In the genomic region with DNA sequence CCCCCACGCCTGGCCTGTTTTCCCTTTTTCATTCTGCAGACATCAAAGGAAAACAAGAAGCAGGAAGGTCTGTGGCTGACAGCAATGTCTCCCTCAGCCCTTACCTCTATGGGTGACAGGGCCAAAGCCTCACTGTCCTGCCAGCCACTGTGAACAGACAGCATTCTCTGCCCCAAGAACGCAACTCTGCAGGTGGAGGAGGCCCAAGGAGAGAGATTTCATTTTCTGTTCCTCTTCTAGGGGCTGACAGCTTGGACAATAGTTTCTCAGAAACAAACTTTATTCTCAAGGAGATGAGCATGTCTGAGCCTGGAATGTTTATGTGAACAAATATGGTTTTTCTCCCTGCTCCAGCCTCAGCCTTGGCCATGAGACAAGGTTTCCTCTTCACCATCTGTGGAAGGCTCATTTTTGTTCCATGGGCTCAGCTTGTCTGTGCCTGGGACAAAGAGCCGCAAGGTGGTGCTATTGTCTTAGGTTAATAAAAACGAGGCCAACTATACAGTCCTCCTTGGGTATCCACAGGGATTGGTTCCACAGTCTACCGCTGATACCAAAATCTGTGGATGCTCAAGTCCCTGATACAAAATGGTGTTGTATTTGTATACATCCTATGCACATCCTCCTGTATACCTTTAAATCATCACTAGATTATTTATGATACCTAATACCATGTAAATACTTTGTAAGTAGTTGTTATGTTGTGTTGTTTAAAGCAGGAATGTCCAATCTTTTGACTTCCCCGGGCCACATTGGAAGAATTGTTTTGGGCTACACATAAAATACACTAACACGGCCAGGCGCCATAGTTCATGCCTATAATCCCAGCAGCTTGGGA, we compare ENCODE assay signal across 8 cellular contexts. TPM values are rescaled to one million over a fixed set of nuclear protein-coding genes. Genes with fewer than 3 reads are reported as not detected.
DNase-seq lines count a peak whose midpoint lies in the region; ATAC-seq, FAIRE-seq and TF ChIP-seq lines count a peak whose summit lies in the region.

No MANE protein-coding gene starts in this region.

- no peaks in the 10 kb centered on the region for H3K9me3 Mint-ChIP-seq in activated CD4-positive, alpha-beta memory T cell treated with anti-CD3 and anti-CD28 coated beads, Interleukin-2, amount 10 ng/mL, durations not matched to agents 7 days and 5 days
- H3K9me3 Mint-ChIP-seq in stimulated activated memory B cell treated with anti-CD40 and anti-IgM and Interleukin-4, amounts not matched to agents 10 μg/mL and 1 μg/mL and 100 μg/mL, for 72 hours: no peaks in the 10 kb centered on the region

- DNase-seq in C1 segment of cervical spinal cord (lab: John Stamatoyannopoulos, UW) (peak in 9 of 14 donors; percentile 1 to 82 (median 16)), GM23248 (peak; percentile 69), NCI-H510A treated with DMSO at 0.1 percent for 48 hours (lab: John Stamatoyannopoulos, UW) (peak; percentile 41), fibroblast of villous mesenchyme (ENCODE audit: low read depth) (peak; percentile 74), pancreas (peak; percentile 65 to 81 (median 72)), T1000 (lab: John Stamatoyannopoulos, UW) (no peak)
- DNase-seq in activated CD4-positive, alpha-beta memory T cell treated with anti-CD3 and anti-CD28 coated beads, Interleukin-2, amount 10 ng/mL, durations not matched to agents 7 days and 5 days: peak; percentile 58

- peak; percentile 93 to 100 (median 97) for ATAC-seq in pancreas
- no peak for ATAC-seq in stimulated activated memory B cell treated with anti-CD40 and anti-IgM and Interleukin-4, amounts not matched to agents 10 μg/mL and 1 μg/mL and 100 μg/mL, for 72 hours

- no peaks in the 10 kb centered on the region for H3K79me2 ChIP-seq in GM23248 (ENCODE audit: insufficient read depth)

- intact Hi-C loops in pancreas (cut with DNase I): loop anchor here in 1 of 3 donors (10.0 kb wide), 1 partner anchor 296 kb away; no protein-coding TSS in a partner anchor

- no peak overlapping the region for H3K4me3 Mint-ChIP-seq in activated CD4-positive, alpha-beta memory T cell treated with anti-CD3 and anti-CD28 coated beads, Interleukin-2, amount 10 ng/mL, durations not matched to agents 7 days and 5 days
- H3K4me3 Mint-ChIP-seq in stimulated activated memory B cell treated with anti-CD40 and anti-IgM and Interleukin-4, amounts not matched to agents 10 μg/mL and 1 μg/mL and 100 μg/mL, for 72 hours: no peak overlapping the region

- no peak overlapping the region for H3K9ac ChIP-seq in GM23248

- in situ Hi-C loops in GM23248 (cut with MboI): no loop called here

- H3F3A ChIP-seq in GM23248 (ENCODE audit: insufficient read depth): no peaks in the 10 kb centered on the region

- no peaks in the 10 kb centered on the region for H3K36me3 Mint-ChIP-seq in activated CD4-positive, alpha-beta memory T cell treated with anti-CD3 and anti-CD28 coated beads, Interleukin-2, amount 10 ng/mL, durations not matched to agents 7 days and 5 days (ENCODE audit: low read depth)
- H3K36me3 Mint-ChIP-seq in stimulated activated memory B cell treated with anti-CD40 and anti-IgM and Interleukin-4, amounts not matched to agents 10 μg/mL and 1 μg/mL and 100 μg/mL, for 72 hours: no peaks in the 10 kb centered on the region

- H3K4me1 ChIP-seq in GM23248 (ENCODE audit: insufficient read depth) (no peaks in the 10 kb centered on the region), pancreas (no peaks in the 10 kb centered on the region)

- H3K4me2 ChIP-seq in GM23248 (ENCODE audit: unreplicated experiment): no peak overlapping the region

- H4K20me1 ChIP-seq in GM23248 (ENCODE audit: insufficient read depth): no peaks in the 10 kb centered on the region

- H3K27ac ChIP-seq in GM23248 (no peak overlapping the region), pancreas (no peak overlapping the region)

- CTCF ChIA-PET in activated CD4-positive, alpha-beta memory T cell treated with anti-CD3 and anti-CD28 coated beads, Interleukin-2, amount 10 ng/mL, durations not matched to agents 7 days and 5 days (lab: Charles Lee): interaction anchor here (0.6 to 7.4 kb wide), 16 partner anchors 9 to 280 kb away, joined by 3 to 82 read pairs (median 5); no protein-coding TSS in a partner anchor

- no peak overlapping the region for H3K27ac Mint-ChIP-seq in activated CD4-positive, alpha-beta memory T cell treated with anti-CD3 and anti-CD28 coated beads, Interleukin-2, amount 10 ng/mL, durations not matched to agents 7 days and 5 days
- H3K27ac Mint-ChIP-seq in stimulated activated memory B cell treated with anti-CD40 and anti-IgM and Interleukin-4, amounts not matched to agents 10 μg/mL and 1 μg/mL and 100 μg/mL, for 72 hours: no peak overlapping the region

- no peaks in the 10 kb centered on the region for H3K9me2 ChIP-seq in GM23248 (ENCODE audit: insufficient read depth)

- H3K4me3 ChIP-seq in GM23248 (no peak overlapping the region), fibroblast of villous mesenchyme (ENCODE audit: low read depth, low read length) (no peak overlapping the region), pancreas (no peak overlapping the region)

- WGBS in GM23248 (ENCODE audit: low coverage in 1 of 2, low lambda C conversion rate in 2 of 2, missing lambda C conversion rate in 2 of 2), 2 experiments: 34 to 35% methylated on average over 8 of the region's 8 CpGs
- 36 to 47% methylated on average over 8 of the region's 8 CpGs for WGBS in pancreas, 2 donors

- H3K27me3 Mint-ChIP-seq in activated CD4-positive, alpha-beta memory T cell treated with anti-CD3 and anti-CD28 coated beads, Interleukin-2, amount 10 ng/mL, durations not matched to agents 7 days and 5 days: peaks cover 16% of the 10 kb centered on the region
- peaks cover 35% of the 10 kb centered on the region for H3K27me3 Mint-ChIP-seq in stimulated activated memory B cell treated with anti-CD40 and anti-IgM and Interleukin-4, amounts not matched to agents 10 μg/mL and 1 μg/mL and 100 μg/mL, for 72 hours

- H3K36me3 ChIP-seq in GM23248 (ENCODE audit: low read depth) (no peaks in the 10 kb centered on the region), pancreas (no peaks in the 10 kb centered on the region)

- H3K4me1 Mint-ChIP-seq in activated CD4-positive, alpha-beta memory T cell treated with anti-CD3 and anti-CD28 coated beads, Interleukin-2, amount 10 ng/mL, durations not matched to agents 7 days and 5 days: peaks cover 5% of the 10 kb centered on the region
- H3K4me1 Mint-ChIP-seq in stimulated activated memory B cell treated with anti-CD40 and anti-IgM and Interleukin-4, amounts not matched to agents 10 μg/mL and 1 μg/mL and 100 μg/mL, for 72 hours: no peaks in the 10 kb centered on the region

- H2AFZ ChIP-seq in GM23248: no peak overlapping the region

- POLR2A ChIA-PET in activated CD4-positive, alpha-beta memory T cell treated with anti-CD3 and anti-CD28 coated beads, Interleukin-2, amount 10 ng/mL, durations not matched to agents 7 days and 5 days (lab: Charles Lee): no interaction called here

- FAIRE-seq in pancreas (lab: Jason Lieb, UNC): peak; percentile 54

- H3K9me3 ChIP-seq in GM23248 (ENCODE audit: low read depth) (no peaks in the 10 kb centered on the region), pancreas (no peaks in the 10 kb centered on the region)

- TF ChIP-seq CTCF in fibroblast of villous mesenchyme (IDR thresholded peaks at IDR 0.05; ENCODE audit: insufficient read depth, low read depth, low read length) (peak; percentile 75), pancreas (IDR thresholded peaks at IDR 0.05) (peak; percentile 42 to 77 (median 61))

- H3K27me3 ChIP-seq in GM23248 (replicated peaks; ENCODE audit: insufficient read depth): peaks cover 25% of the 10 kb centered on the region
- H3K27me3 ChIP-seq in pancreas: no peaks in the 10 kb centered on the region

RNA-seq across cellular contexts. Expression of gene PIWIL3, which starts 5.8 kb away (rescaled TPM):
- total RNA-seq in GM23248 (2014; rRNA removed; shearing (Covaris generic)): not detected in 2 replicates
- polyA plus RNA-seq in GM23248 (2016; fragmentation: Nextera tagmentation; extraction: Ambion mirVana) (not detected in 2 replicates), pancreas (not detected)
- not detected for total RNA-seq in activated CD4-positive, alpha-beta memory T cell treated with anti-CD3 and anti-CD28 coated beads, Interleukin-2, amount 10 ng/mL, durations not matched to agents 7 days and 5 days
- total RNA-seq in fibroblast of villous mesenchyme (not detected in 2 replicates), pancreas (not detected)

RNA-seq across cellular contexts. Expression of gene SGSM1, which starts 37.3 kb away (rescaled TPM):
- total RNA-seq in GM23248 (2014; rRNA removed; shearing (Covaris generic)): not detected in 2 replicates
- polyA plus RNA-seq in GM23248 (2016; fragmentation: Nextera tagmentation; extraction: Ambion mirVana) (not detected in 2 replicates), pancreas (1 to 10 TPM; 1.6 to 5.1 TPM)
- under 1 TPM; 0.35 to 0.93 TPM for total RNA-seq in activated CD4-positive, alpha-beta memory T cell treated with anti-CD3 and anti-CD28 coated beads, Interleukin-2, amount 10 ng/mL, durations not matched to agents 7 days and 5 days
- total RNA-seq in fibroblast of villous mesenchyme (not detected in 2 replicates), pancreas (1 to 10 TPM; 1.7 to 3.0 (median 2.5) TPM)
